In the genomic region with DNA sequence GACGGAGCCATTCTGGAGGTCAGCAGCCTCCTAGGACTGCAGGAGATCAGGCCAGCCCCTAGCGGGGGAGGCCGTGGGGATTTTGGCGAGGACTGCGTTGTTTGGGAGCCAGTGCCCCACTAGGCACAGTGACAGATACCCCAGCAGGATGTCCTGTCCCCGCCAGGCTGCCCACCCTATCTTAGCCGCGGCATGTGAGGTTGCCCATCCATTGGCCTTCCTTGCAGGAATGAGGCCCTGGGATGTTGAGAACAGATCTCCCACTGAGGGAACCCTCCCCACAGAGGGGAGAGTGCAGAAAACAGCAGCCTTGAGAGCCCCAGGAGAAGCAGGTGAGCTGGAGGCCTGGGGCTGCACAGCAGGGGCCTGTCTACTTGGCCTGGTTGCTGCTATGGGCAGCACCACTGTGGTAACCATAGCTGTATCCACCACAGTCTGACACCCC, we compare ENCODE assay signal across 8 cellular contexts.
DNase-seq lines count a peak whose midpoint lies in the region; ATAC-seq and TF ChIP-seq lines count a peak whose summit lies in the region.
"Not testable (repeated sequence)": the region's sequence is repeated elsewhere in the genome, so short reads cannot be mapped to it uniquely, and the experiment has no call there.

No MANE protein-coding gene starts in this region.

- peaks cover 14% of the 10 kb centered on the region for H3K36me3 Mint-ChIP-seq in activated B cell treated with CpG ODN at 0.5 μM for 24 hours (ENCODE audit: low read depth)
- not testable (repeated sequence) for H3K36me3 Mint-ChIP-seq in naive B cell
- peaks cover 21 to 28% of the 10 kb centered on the region in 2 donors for H3K36me3 Mint-ChIP-seq in stimulated activated naive B cell treated with anti-CD40 and anti-IgM and Interleukin-4, amounts not matched to agents 10 μg/mL and 1 μg/mL and 100 μg/mL, for 72 hours

- H3K4me3 ChIP-seq in HEK293 (ENCODE audit: low read depth, low read length), result not testable (repeated sequence)

- DNase-seq in NCI-H1417 (lab: John Stamatoyannopoulos, UW), result peak in 2 of 3 experiments; percentile 51 to 72
- DNase-seq in activated B cell treated with CpG ODN at 0.5 μM for 24 hours; naive B cell; stimulated activated naive B cell treated with anti-CD40 and anti-IgM and Interleukin-4, amounts not matched to agents 10 μg/mL and 1 μg/mL and 100 μg/mL, for 72 hours: not testable (repeated sequence)
- DNase-seq in Right ventricle myocardium superior, result peak; percentile 32
- DNase-seq in left ventricle myocardium superior, result peak; percentile 7
- peak; percentile 32 for DNase-seq in posterior vena cava (ENCODE audit: low spot score)

- not testable (repeated sequence) for H3K27ac ChIP-seq in HEK293 (ENCODE audit: extremely low read depth, low read depth, low read length)

- H3K4me1 ChIP-seq in HEK293 (ENCODE audit: control insufficient read depth, insufficient read depth, low read length), result not testable (repeated sequence)

- H3K4me3 Mint-ChIP-seq in activated B cell treated with CpG ODN at 0.5 μM for 24 hours (peak overlapping the region; percentile 35), naive B cell (peak overlapping the region in 5 of 8 donors; percentile 15 to 81 (median 53))
- peak overlapping the region in 1 of 2 donors; percentile 55 for H3K4me3 Mint-ChIP-seq in stimulated activated naive B cell treated with anti-CD40 and anti-IgM and Interleukin-4, amounts not matched to agents 10 μg/mL and 1 μg/mL and 100 μg/mL, for 72 hours

- H3K9me3 ChIP-seq in HEK293 (ENCODE audit: control insufficient read depth, insufficient read depth, low read depth, low read length), result not testable (repeated sequence)

- intact Hi-C loops in activated B cell treated with CpG ODN at 0.5 μM for 24 hours (cut with micrococcal nuclease); Right ventricle myocardium superior (cut with DNase I); left ventricle myocardium superior (cut with micrococcal nuclease); posterior vena cava (cut with DNase I): not testable (repeated sequence)

- H3K27me3 Mint-ChIP-seq in activated B cell treated with CpG ODN at 0.5 μM for 24 hours; naive B cell; stimulated activated naive B cell treated with anti-CD40 and anti-IgM and Interleukin-4, amounts not matched to agents 10 μg/mL and 1 μg/mL and 100 μg/mL, for 72 hours: not testable (repeated sequence)

- POLR2A ChIA-PET in HEK293 (lab: Yijun Ruan, JAX); activated B cell treated with CpG ODN at 0.5 μM for 24 hours (lab: Charles Lee): not testable (repeated sequence)

- ATAC-seq in activated B cell treated with CpG ODN at 0.5 μM for 24 hours (ENCODE audit: low read depth); Right ventricle myocardium superior (ENCODE audit: poor library complexity); left ventricle myocardium superior; naive B cell (ENCODE audit: low read depth in 2 of 2); stimulated activated naive B cell treated with anti-CD40 and anti-IgM and Interleukin-4, amounts not matched to agents 10 μg/mL and 1 μg/mL and 100 μg/mL, for 72 hours (replicated peaks): not testable (repeated sequence)

- not testable (repeated sequence) for H3K9me3 Mint-ChIP-seq in activated B cell treated with CpG ODN at 0.5 μM for 24 hours; naive B cell; stimulated activated naive B cell treated with anti-CD40 and anti-IgM and Interleukin-4, amounts not matched to agents 10 μg/mL and 1 μg/mL and 100 μg/mL, for 72 hours

- not testable (repeated sequence) for H3K36me3 ChIP-seq in HEK293 (ENCODE audit: control insufficient read depth in 2 of 2, insufficient read depth in 1 of 2, low read length in 2 of 2)

- H3K27ac Mint-ChIP-seq in activated B cell treated with CpG ODN at 0.5 μM for 24 hours, result not testable (repeated sequence)
- peak overlapping the region in 1 of 6 donors; percentile 72 for H3K27ac Mint-ChIP-seq in naive B cell
- H3K27ac Mint-ChIP-seq in stimulated activated naive B cell treated with anti-CD40 and anti-IgM and Interleukin-4, amounts not matched to agents 10 μg/mL and 1 μg/mL and 100 μg/mL, for 72 hours, result peak overlapping the region; percentile 25

- peaks cover 36% of the 10 kb centered on the region for H3K4me1 Mint-ChIP-seq in activated B cell treated with CpG ODN at 0.5 μM for 24 hours
- H3K4me1 Mint-ChIP-seq in naive B cell, result peaks cover 3 to 20% (median 10%) of the 10 kb centered on the region in 3 donors
- H3K4me1 Mint-ChIP-seq in stimulated activated naive B cell treated with anti-CD40 and anti-IgM and Interleukin-4, amounts not matched to agents 10 μg/mL and 1 μg/mL and 100 μg/mL, for 72 hours, result peaks cover 7 to 39% of the 10 kb centered on the region in 2 donors

- not testable (repeated sequence) for TF ChIP-seq CTCF in HEK293 (tag by site-specific recombination; IDR thresholded peaks at IDR 0.05); activated B cell treated with CpG ODN at 0.5 μM for 24 hours (IDR thresholded peaks at IDR 0.05)

- CTCF ChIA-PET in HEK293 (lab: Yijun Ruan, JAX); activated B cell treated with CpG ODN at 0.5 μM for 24 hours (lab: Charles Lee): not testable (repeated sequence)

TF ChIP-seq in HEK293, 187 proteins besides CTCF, POLR2A, EP300 and RAD21:
- 0 out of 2 replicates have a peak, but pooled peaks have one; percentile 8 for TF ChIP-seq ZIC2 (tag by site-specific recombination; IDR thresholded peaks at IDR 0.05)
